Comparison of ENCODE assay signal across 1 cellular context in genomic region chr3:127799476-127800222, GRCh38.
TF ChIP-seq lines count a peak whose summit lies in the region.

No MANE protein-coding gene starts in this region.

TF ChIP-seq in HCT116, 20 proteins besides CTCF, POLR2A, EP300 and RAD21 (continued from another document):
- TF ChIP-seq ZBTB33 (IDR thresholded peaks at IDR 0.05; ENCODE audit: extremely low read depth, insufficient replicate concordance, low read length) (no peak), EZH2phosphoT487 (IDR thresholded peaks at IDR 0.05; ENCODE audit: borderline replicate concordance) (no peak), ATF3 (IDR thresholded peaks at IDR 0.05) (no peak), CEBPB (IDR thresholded peaks at IDR 0.05; ENCODE audit: low read depth) (peak; percentile 41; the same call in 1 of the 2 replicates), JUND (IDR thresholded peaks at IDR 0.05) (peak; percentile 80), SRF (IDR thresholded peaks at IDR 0.05; ENCODE audit: low read depth) (no peak), EZH2 (IDR thresholded peaks at IDR 0.05) (no peak), ZFX (IDR thresholded peaks at IDR 0.05) (no peak)
